In the genomic region with DNA sequence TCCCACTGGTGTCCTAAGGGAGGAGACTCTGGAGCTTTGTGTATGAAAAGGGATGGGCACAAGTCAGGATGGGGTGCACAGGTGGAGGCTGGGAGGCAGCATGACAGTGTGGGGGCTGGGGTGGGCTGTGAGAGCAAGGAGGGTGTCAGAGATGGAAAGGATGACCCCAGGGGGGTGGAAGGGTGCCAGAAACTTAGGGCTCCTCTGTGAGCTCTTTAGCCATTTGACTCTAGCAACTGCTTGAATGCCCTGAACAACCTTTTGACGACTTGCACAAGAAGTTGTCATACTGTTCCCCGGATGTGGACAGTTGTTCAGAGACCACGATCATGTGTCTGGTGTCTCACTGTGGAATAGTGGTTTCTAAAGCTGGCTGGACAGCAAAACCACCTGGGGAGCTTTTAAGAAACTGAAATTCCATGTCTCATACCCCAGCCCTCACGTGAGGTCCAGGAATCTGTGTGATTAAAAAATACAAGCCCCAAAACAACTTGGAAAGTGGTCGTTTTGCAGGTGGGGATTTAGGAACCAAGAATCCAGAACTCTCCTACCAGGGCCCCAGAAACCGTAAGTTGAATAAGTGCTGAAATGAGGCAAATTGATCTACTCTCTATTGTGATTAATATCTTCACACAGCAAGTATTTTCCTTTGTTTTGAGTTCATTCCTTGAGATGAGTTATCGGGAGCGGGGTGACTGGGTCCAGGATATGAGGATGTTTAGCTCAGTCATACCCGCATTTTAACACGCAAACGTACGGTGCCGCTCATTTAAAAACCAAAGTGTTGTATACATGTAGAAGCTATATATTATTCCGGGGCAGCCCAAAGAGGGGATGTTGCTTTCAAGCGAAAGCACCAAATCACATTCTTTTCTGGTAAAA, we compare ENCODE assay signal across 8 cellular contexts. TPM values are rescaled to one million over a fixed set of nuclear protein-coding genes. Genes with fewer than 3 reads are reported as not detected.
DNase-seq lines count a peak whose midpoint lies in the region; ATAC-seq and TF ChIP-seq lines count a peak whose summit lies in the region.

No MANE protein-coding gene starts in this region.

- intact Hi-C loops in OCI-LY7 (cut with micrococcal nuclease; ENCODE audit: unreplicated experiment) = loop anchor here (1.0 to 10.0 kb wide), 7 partner anchors 101 to 1173 kb away; no protein-coding TSS in a partner anchor

- peak overlapping the region; percentile 35 for H3K4ac ChIP-seq in trophoblast cell (ENCODE audit: low read depth, low read length)
- no peak overlapping the region for H3K4ac ChIP-seq in mesendoderm (ENCODE audit: low read depth, low read length)

- TSS peak; percentile 85 for BruUV-seq in OCI-LY7 (replicated peaks; lab: Mats Ljungman, UMichigan)

- H3K9me2 ChIP-seq in OCI-LY7 (ENCODE audit: insufficient read depth, low read length) = no peaks in the 10 kb centered on the region

- no peak overlapping the region for H2BK15ac ChIP-seq in mesendoderm (replicated peaks; ENCODE audit: low read depth)

- peaks cover 27% of the 10 kb centered on the region for H4K20me1 ChIP-seq in OCI-LY7 (ENCODE audit: insufficient read depth, low read length)

- H3K4me2 ChIP-seq in OCI-LY7 (ENCODE audit: low read length) (peak overlapping the region; percentile 84), trophoblast cell (ENCODE audit: low read length) (no peak overlapping the region), mesendoderm (ENCODE audit: low read length) (no peak overlapping the region)

- H4K91ac ChIP-seq in trophoblast cell (ENCODE audit: low read depth, low read length) = no peak overlapping the region

- no peaks in the 10 kb centered on the region for H3K79me1 ChIP-seq in trophoblast cell (ENCODE audit: low read length)
- H3K79me1 ChIP-seq in mesendoderm (ENCODE audit: low read length) = no peaks in the 10 kb centered on the region

- H3K27ac ChIP-seq in OCI-LY7 (ENCODE audit: low read depth, low read length, poor library complexity, severe bottlenecking) (peak overlapping the region; percentile 93), trophoblast cell (ENCODE audit: low read depth, low read length) (no peak overlapping the region), mesendoderm (ENCODE audit: low read depth, low read length) (no peak overlapping the region)

- H4K12ac ChIP-seq in trophoblast cell (ENCODE audit: low read depth, low read length) = no peak overlapping the region

- no peak overlapping the region for H2BK12ac ChIP-seq in trophoblast cell (ENCODE audit: low read length)

- H2BK5ac ChIP-seq in trophoblast cell (ENCODE audit: low read depth, low read length, poor library complexity) (no peak overlapping the region), mesendoderm (ENCODE audit: low read length) (no peak overlapping the region)

- no peak overlapping the region for H2AK5ac ChIP-seq in trophoblast cell (ENCODE audit: low read length)
- H2AK5ac ChIP-seq in mesendoderm (ENCODE audit: low read length) = no peak overlapping the region

- H3K23ac ChIP-seq in trophoblast cell (ENCODE audit: low read length) (no peak overlapping the region), mesendoderm (ENCODE audit: low read length) (no peak overlapping the region)

- H2AFZ ChIP-seq in OCI-LY7 (ENCODE audit: low read length) = no peak overlapping the region; the same call in 1 of the 2 replicates
- no peak overlapping the region for H2AFZ ChIP-seq in trophoblast cell (ENCODE audit: insufficient read depth, low read length, poor library complexity)

- H4K8ac ChIP-seq in trophoblast cell (ENCODE audit: low read depth, low read length) = no peak overlapping the region
- no peak overlapping the region for H4K8ac ChIP-seq in mesendoderm (ENCODE audit: low read depth, low read length)

- H4K5ac ChIP-seq in mesendoderm (ENCODE audit: low read length) = no peak overlapping the region

- ATAC-seq in GM18520 (IDR thresholded peaks at IDR 0.05; ENCODE audit: unreplicated experiment) (peak; percentile 44), HG02840 (IDR thresholded peaks at IDR 0.05; ENCODE audit: low FRiP score, unreplicated experiment) (peak; percentile 41)

- H3K18ac ChIP-seq in trophoblast cell (ENCODE audit: low read length) (no peak overlapping the region), mesendoderm (ENCODE audit: low read length) (no peak overlapping the region)

- H3K36me3 ChIP-seq in OCI-LY7 (ENCODE audit: insufficient read depth, low read length) (peaks cover 62% of the 10 kb centered on the region), trophoblast cell (ENCODE audit: control insufficient read depth in 1 of 2, insufficient read depth in 2 of 2, low read length in 2 of 2) (no peaks in the 10 kb centered on the region), mesendoderm (ENCODE audit: control insufficient read depth, insufficient read depth, low read length) (no peaks in the 10 kb centered on the region)

- CTCF ChIA-PET in OCI-LY7 (lab: Charles Lee; ENCODE audit: unreplicated experiment) = interaction anchor here (0.9 kb wide), 1 partner anchor 107 kb away, joined by 3 read pairs; no protein-coding TSS in a partner anchor

- H3K4me1 ChIP-seq in OCI-LY7 (ENCODE audit: insufficient read depth, low read length, poor library complexity, severe bottlenecking) (peaks cover 51% of the 10 kb centered on the region), trophoblast cell (ENCODE audit: control insufficient read depth in 1 of 2, insufficient read depth in 2 of 2, low read length in 2 of 2) (peaks cover 3 to 6% of the 10 kb centered on the region in 2 experiments), mesendoderm (ENCODE audit: control insufficient read depth, low read depth, low read length) (peaks cover 10% of the 10 kb centered on the region)

- POLR2A ChIA-PET in OCI-LY7 (lab: Charles Lee) = interaction anchor here (0.5 to 17.3 kb wide), 10 partner anchors 9 to 1173 kb away, joined by 4 to 212 read pairs (median 7); no protein-coding TSS in a partner anchor

- no peaks in the 10 kb centered on the region for H3K27me3 ChIP-seq in trophoblast cell (ENCODE audit: insufficient read depth, low read length)
- no peaks in the 10 kb centered on the region for H3K27me3 ChIP-seq in mesendoderm (ENCODE audit: insufficient read depth, low read length, poor library complexity)

- DNase-seq in OCI-LY7 (ENCODE audit: low spot score) (peak; percentile 83), trophoblast cell (peak; percentile 37 to 65), inferior parietal cortex (ENCODE audit: extremely low spot score) (no peak), mesendoderm (no peak), OCI-M2 (lab: John Stamatoyannopoulos, UW; ENCODE audit: unreplicated experiment) (no peak)
- DNase-seq in activated gamma-delta T cell treated with anti-CD3 and anti-CD28 coated beads, Interleukin-2, amount 50 U/mL, for 16 hours (ENCODE audit: low read depth) = peak; percentile 48

- no peak overlapping the region for H2BK120ac ChIP-seq in trophoblast cell (ENCODE audit: insufficient read depth, low read length, poor library complexity)
- no peak overlapping the region for H2BK120ac ChIP-seq in mesendoderm (ENCODE audit: low read depth, low read length)

- H3K9ac ChIP-seq in trophoblast cell (ENCODE audit: low read length) = no peak overlapping the region
- H3K9ac ChIP-seq in mesendoderm (ENCODE audit: low read length) = no peak overlapping the region

- no peak overlapping the region for H3K14ac ChIP-seq in trophoblast cell (ENCODE audit: low read length)

- H3K56ac ChIP-seq in mesendoderm (ENCODE audit: low read length) = no peak overlapping the region

- H3K4me3 ChIP-seq in OCI-LY7 (ENCODE audit: low read depth, low read length, poor library complexity, severe bottlenecking) (peak overlapping the region; percentile 79), trophoblast cell (ENCODE audit: low read depth, low read length) (no peak overlapping the region), mesendoderm (ENCODE audit: low read length) (no peak overlapping the region)

- no peak for TF ChIP-seq CTCF in OCI-LY7 (conservative IDR thresholded peaks at IDR 0.05; ENCODE audit: low read length)

- H3K9me3 ChIP-seq in OCI-LY7 (ENCODE audit: low read length) = no peaks in the 10 kb centered on the region
- no peaks in the 10 kb centered on the region for H3K9me3 ChIP-seq in trophoblast cell (ENCODE audit: insufficient read depth, low read depth, low read length)

- H3K79me2 ChIP-seq in OCI-LY7 (ENCODE audit: insufficient read depth, low read depth, low read length) (peaks cover 97% of the 10 kb centered on the region), trophoblast cell (ENCODE audit: control insufficient read depth, insufficient read depth, low read length, poor library complexity) (no peaks in the 10 kb centered on the region), mesendoderm (ENCODE audit: control insufficient read depth, insufficient read depth, low read length) (no peaks in the 10 kb centered on the region)

- WGBS in trophoblast cell (ENCODE audit: extremely low coverage, insufficient coverage, insufficient read length) = no CpG with 5 or more reads among the region's 15 CpGs
- no CpG with 5 or more reads among the region's 15 CpGs for WGBS in mesendoderm (ENCODE audit: extremely low coverage, insufficient coverage, low lambda C conversion rate)

RNA-seq across cellular contexts. Expression of a gene that starts 3.4 kb away (rescaled TPM):
- 35.5 and 38.2 TPM in 2 replicates for total RNA-seq in OCI-LY7 (2014; rRNA removed; shearing (Covaris generic))
- total RNA-seq in OCI-LY7 (2022) = 83.2 and 87.4 TPM in 2 replicates
- polyA plus RNA-seq in trophoblast cell (2013) = 0.15 and 0.22 TPM in 2 replicates
- 1.1 TPM for polyA plus RNA-seq in mesendoderm (2013, experiment 1 of 2)
- 0.90 TPM for polyA plus RNA-seq in mesendoderm (2013, experiment 2 of 2)

Comparison
In these comparisons a context has a peak if more than half of its experiments do, and no peak if none do; other contexts are left out.
1. DNase-seq: peak in OCI-LY7 (single experiment), activated gamma-delta T cell treated with anti-CD3 and anti-CD28 coated beads, Interleukin-2, amount 50 U/mL, for 16 hours (single experiment) and trophoblast cell (2 of 2); none in inferior parietal cortex (single experiment), mesendoderm (single experiment) and OCI-M2 (single experiment).